ENCODE assay signal across 12 cellular contexts in genomic region chr7:17559388-17559787, GRCh38.
A peak's percentile ranks its signal among the peaks of the same experiment; 100 is the strongest.
DNase-seq lines count a peak whose midpoint lies in the region; ATAC-seq and TF ChIP-seq lines count a peak whose summit lies in the region.
"Had no signal": no experiment of that assay in that cellular context is flagged by ENCODE, and none has a peak within 500 bp of the region (broad histone marks: within the 10 kb centered on the region; RNA-seq: fewer than 3 reads in every experiment).

No MANE protein-coding gene starts in this region.

- TF ChIP-seq CTCF in left lung (IDR thresholded peaks at IDR 0.05): no peak
- TF ChIP-seq CTCF in gastroesophageal sphincter (IDR thresholded peaks at IDR 0.05): no peak

- H3K4me1 ChIP-seq in left lung: peaks cover 6 to 7% of the 10 kb centered on the region in 2 donors
- H3K4me1 ChIP-seq in HAP-1: no peaks in the 10 kb centered on the region
- H3K4me1 ChIP-seq in gastroesophageal sphincter: peaks cover 0 to 39% (median 3%) of the 10 kb centered on the region in 3 donors

- DNase-seq in DMS153 (lab: John Stamatoyannopoulos, UW) (peak; percentile 69), LoVo (ENCODE audit: low spot score) (peak; percentile 59), amniotic epithelial cell (ENCODE audit: low read depth) (peak; percentile 80), left lung (no peak), HAP-1 (ENCODE audit: low spot score in 2 of 2) (no peak)
- DNase-seq: activated CD4-positive, CD25-positive, alpha-beta regulatory T cell; effector CD4-positive, alpha-beta T cell; immature natural killer cell; T-helper 1 cell had no signal

- H3K4me3 ChIP-seq in left lung (no peak overlapping the region), HAP-1 (no peak overlapping the region), gastroesophageal sphincter (no peak overlapping the region)

- H3K36me3 ChIP-seq in left lung (no peaks in the 10 kb centered on the region), HAP-1 (replicated peaks) (no peaks in the 10 kb centered on the region), gastroesophageal sphincter (no peaks in the 10 kb centered on the region)

- no peak for TF ChIP-seq POLR2A in gastroesophageal sphincter (IDR thresholded peaks at IDR 0.05)

- ATAC-seq in left lung (peak; percentile 14), GM21529 (IDR thresholded peaks at IDR 0.05; ENCODE audit: unreplicated experiment) (no peak), GM18498 (IDR thresholded peaks at IDR 0.05; ENCODE audit: unreplicated experiment) (no peak), gastroesophageal sphincter (no peak)

- no peaks in the 10 kb centered on the region for H3K27me3 ChIP-seq in left lung
- 0 out of 2 replicates have a peak, but pooled peaks cover 3% of the 10 kb centered on the region for H3K27me3 ChIP-seq in HAP-1 (ENCODE audit: low read depth)
- H3K27me3 ChIP-seq in gastroesophageal sphincter: no peaks in the 10 kb centered on the region

- in situ Hi-C loops in HAP-1 (cut with MboI; ENCODE audit: low sequenced_read_pairs): no loop called here

- H3K9me3 ChIP-seq in left lung (no peaks in the 10 kb centered on the region), HAP-1 (no peaks in the 10 kb centered on the region), gastroesophageal sphincter (no peaks in the 10 kb centered on the region)

- no peak for TF ChIP-seq EP300 in gastroesophageal sphincter (IDR thresholded peaks at IDR 0.05)

- 40 to 46% methylated on average over 1 of the region's 1 CpG for WGBS in gastroesophageal sphincter (ENCODE audit: low coverage in 1 of 2), 2 donors

- intact Hi-C loops in left lung (cut with DNase I): no loop called here

- H3K27ac ChIP-seq in left lung (peak overlapping the region; percentile 39 to 41), gastroesophageal sphincter (no peak overlapping the region)

Comparison
In these comparisons a context has a peak if more than half of its experiments do, and no peak if none do; other contexts are left out.
1. DNase-seq: peak in DMS153 (single experiment), LoVo (single experiment) and amniotic epithelial cell (single experiment); none in left lung (0 of 2) and HAP-1 (0 of 2).
2. H3K27ac ChIP-seq: peak in left lung (2 of 2); none in gastroesophageal sphincter (0 of 4).